14 cellular contexts compared by ENCODE assay signal in the genomic region with DNA sequence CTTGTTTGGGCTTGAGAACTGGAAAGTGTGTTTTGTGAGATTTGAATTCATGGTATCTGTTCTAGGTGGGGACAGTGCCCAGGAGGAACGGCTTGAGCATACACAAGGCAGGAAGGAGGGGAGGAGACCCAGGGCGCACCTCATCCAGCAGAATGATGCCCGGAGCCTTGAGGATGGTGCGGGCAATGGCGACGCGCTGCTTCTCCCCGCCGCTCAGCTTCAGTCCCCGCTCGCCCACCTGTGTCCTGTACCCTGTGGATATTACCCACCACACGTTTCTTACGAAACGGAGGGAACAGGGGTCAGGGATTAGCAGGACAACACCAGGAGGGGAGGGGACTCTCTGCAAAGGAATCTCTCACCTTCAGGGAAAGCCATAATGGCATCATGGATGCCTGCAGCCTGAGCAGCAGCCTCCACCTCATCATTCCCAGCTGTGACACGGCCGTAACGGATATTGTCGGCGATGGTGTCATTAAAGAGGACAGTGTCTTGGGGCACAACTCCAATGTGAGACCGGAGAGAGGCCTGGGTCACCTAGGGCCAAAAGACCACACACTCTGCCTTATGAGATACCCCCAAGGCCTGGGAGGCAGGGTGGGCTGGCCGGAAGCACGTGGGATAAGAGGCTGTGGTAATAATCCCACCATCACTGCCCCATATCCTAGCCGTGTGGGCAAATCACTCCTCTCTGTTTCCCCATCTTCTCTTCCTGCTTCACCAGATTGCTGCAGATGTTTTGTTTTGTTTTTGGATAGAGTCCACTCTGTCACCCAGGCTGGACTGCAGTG. TPM values are rescaled to one million over a fixed set of nuclear protein-coding genes. Genes with fewer than 3 reads are reported as not detected.
DNase-seq lines count a peak whose midpoint lies in the region; ATAC-seq and TF ChIP-seq lines count a peak whose summit lies in the region.
"Had no signal": no experiment of that assay in that cellular context is flagged by ENCODE, and none has a peak within 500 bp of the region (broad histone marks: within the 10 kb centered on the region; RNA-seq: fewer than 3 reads in every experiment).

No MANE protein-coding gene starts in this region.

- H3K4me3 Mint-ChIP-seq in CD14-positive monocyte (no peak overlapping the region), IgD-negative memory B cell (peak overlapping the region in 1 of 4 donors; percentile 83), natural killer cell (peak overlapping the region; percentile 71)
- H3K4me3 Mint-ChIP-seq in activated naive CD8-positive, alpha-beta T cell = no peak overlapping the region
- H3K4me3 Mint-ChIP-seq: nephron progenitor cell had no signal

- peaks cover under 1 to 16% (median 8%) of the 10 kb centered on the region in 3 donors for H3K27me3 Mint-ChIP-seq in CD14-positive monocyte (ENCODE audit: low read depth in 3 of 3)
- H3K27me3 Mint-ChIP-seq in IgD-negative memory B cell = no peaks in the 10 kb centered on the region
- H3K27me3 Mint-ChIP-seq in activated naive CD8-positive, alpha-beta T cell = no peaks in the 10 kb centered on the region
- H3K27me3 Mint-ChIP-seq in natural killer cell (ENCODE audit: low read depth in 2 of 2) = no peaks in the 10 kb centered on the region

- peak; percentile 15 for DNase-seq in CD14-positive monocyte (ENCODE audit: low spot score)
- no peak for DNase-seq in natural killer cell
- no peak for DNase-seq in KBM-7
- DNase-seq in dermis blood vessel endothelial cell = no peak
- DNase-seq: activated CD8-positive, alpha-beta memory T cell treated with anti-CD3 and anti-CD28 coated beads, Interleukin-2, amount 50 U/mL, for 48 hours; anterior cingulate cortex; GOT3; NCI-H1930; NCI-H524; nephron progenitor cell; SK-N-SH had no signal

- no peak for ATAC-seq in natural killer cell
- no peak for ATAC-seq in HG03045 (IDR thresholded peaks at IDR 0.05; ENCODE audit: unreplicated experiment)

- H3K4me1 Mint-ChIP-seq in CD14-positive monocyte (peaks cover 39% of the 10 kb centered on the region), IgD-negative memory B cell (peaks cover 11 to 15% (median 11%) of the 10 kb centered on the region in 3 donors), natural killer cell (peaks cover 24 to 33% of the 10 kb centered on the region in 2 donors)
- H3K4me1 Mint-ChIP-seq in activated naive CD8-positive, alpha-beta T cell (ENCODE audit: low read depth) = peaks cover 46% of the 10 kb centered on the region

- in situ Hi-C loops in KBM-7 (cut with MboI; ENCODE audit: low pct_unique_long_range_greater_than_20kb, low sequenced_read_pairs) = no loop called here

- H3K36me3 Mint-ChIP-seq in CD14-positive monocyte = peaks cover 43 to 48% of the 10 kb centered on the region in 2 donors
- no peaks in the 10 kb centered on the region for H3K36me3 Mint-ChIP-seq in IgD-negative memory B cell
- H3K36me3 Mint-ChIP-seq in activated naive CD8-positive, alpha-beta T cell = peaks cover 4% of the 10 kb centered on the region
- H3K36me3 Mint-ChIP-seq in natural killer cell = no peaks in the 10 kb centered on the region

- intact Hi-C loops in CD14-positive monocyte (cut with micrococcal nuclease) (loop anchor here (2.0 to 5.0 kb wide), 3 partner anchors 40 to 50 kb away; partner anchors contain the start of genes NHEJ1 (in 2 of the 2) and SLC23A3 (in 1 of the 2)), natural killer cell (cut with micrococcal nuclease) (loop anchor here (1.0 to 5.0 kb wide), 4 partner anchors 39 to 178 kb away; partner anchors contain the start of gene NHEJ1)

- TF ChIP-seq CTCF in CD14-positive monocyte (IDR thresholded peaks at IDR 0.05) (no peak), natural killer cell (IDR thresholded peaks at IDR 0.05) (no peak)

- no peaks in the 10 kb centered on the region for H3K9me3 Mint-ChIP-seq in CD14-positive monocyte
- no peaks in the 10 kb centered on the region for H3K9me3 Mint-ChIP-seq in IgD-negative memory B cell
- no peaks in the 10 kb centered on the region for H3K9me3 Mint-ChIP-seq in activated naive CD8-positive, alpha-beta T cell (ENCODE audit: low read depth)
- no peaks in the 10 kb centered on the region for H3K9me3 Mint-ChIP-seq in natural killer cell
- H3K9me3 Mint-ChIP-seq: nephron progenitor cell had no signal

- H3K27ac Mint-ChIP-seq in CD14-positive monocyte (peak overlapping the region in 1 of 7 donors; percentile 45), IgD-negative memory B cell (peak overlapping the region; percentile 80 to 96 (median 92)), natural killer cell (peak overlapping the region; percentile 82 to 92)
- H3K27ac Mint-ChIP-seq in activated naive CD8-positive, alpha-beta T cell = peak overlapping the region; percentile 83
- H3K27ac Mint-ChIP-seq: nephron progenitor cell had no signal

RNA-seq across cellular contexts. Expression of gene ZFAND2B, which starts 4.2 kb away (rescaled TPM):
- 10 to 100 TPM; 45.7 to 53.2 TPM for polyA plus RNA-seq in CD14-positive monocyte
- 64.8 TPM for polyA plus RNA-seq in IgD-negative memory B cell
- 10 to 100 TPM; 67.6 to 84.0 (median 83.4) TPM for total RNA-seq in natural killer cell
- total RNA-seq in dermis blood vessel endothelial cell = 16.7 and 22.5 TPM in 2 replicates

RNA-seq across cellular contexts. Expression of gene ABCB6, which starts 8.0 kb away (rescaled TPM):
- under 1 TPM; 0.28 to 0.58 TPM for polyA plus RNA-seq in CD14-positive monocyte
- 1.2 TPM for polyA plus RNA-seq in IgD-negative memory B cell
- total RNA-seq in natural killer cell = 1 to 10 TPM in 2 of 3 donors, under 1 TPM in 1; 0.93 to 3.4 (median 1.9) TPM
- 31.8 and 52.4 TPM in 2 replicates for total RNA-seq in dermis blood vessel endothelial cell

RNA-seq across cellular contexts. Expression of gene ATG9A, which starts 18.7 kb away (rescaled TPM):
- polyA plus RNA-seq in CD14-positive monocyte (10 to 100 TPM; 24.7 to 26.3 TPM), IgD-negative memory B cell (19.6 TPM)
- total RNA-seq in natural killer cell (100 to 1,000 TPM in 2 of 3 donors, 10 to 100 TPM in 1; 98.1 to 110 (median 108) TPM), dermis blood vessel endothelial cell (46.5 and 75.4 TPM in 2 replicates)

RNA-seq across cellular contexts. Expression of gene ANKZF1, which starts 18.8 kb away (rescaled TPM):
- 10 to 100 TPM in 1 of 2 donors, 1 to 10 TPM in 1; 7.6 to 10.4 TPM for polyA plus RNA-seq in CD14-positive monocyte
- 31.1 TPM for polyA plus RNA-seq in IgD-negative memory B cell
- total RNA-seq in natural killer cell = 100 to 1,000 TPM; 100 to 148 (median 117) TPM
- total RNA-seq in dermis blood vessel endothelial cell = 17.7 and 29.6 TPM in 2 replicates

RNA-seq across cellular contexts. Expression of gene RETREG2, which starts 32.7 kb away (rescaled TPM):
- 10 to 100 TPM; 37.7 to 39.4 TPM for polyA plus RNA-seq in CD14-positive monocyte
- 55.6 TPM for polyA plus RNA-seq in IgD-negative memory B cell
- 10 to 100 TPM; 77.0 to 81.9 (median 79.0) TPM for total RNA-seq in natural killer cell
- 64.1 and 75.4 TPM in 2 replicates for total RNA-seq in dermis blood vessel endothelial cell
